ENCODE assay signal across 22 cellular contexts in genomic region chr17:61744804-61745203, GRCh38.
DNase-seq lines count a peak whose midpoint lies in the region; ATAC-seq and TF ChIP-seq lines count a peak whose summit lies in the region.
"Had no signal": no experiment of that assay in that cellular context is flagged by ENCODE, and none has a peak within 500 bp of the region (broad histone marks: within the 10 kb centered on the region; RNA-seq: fewer than 3 reads in every experiment).

No MANE protein-coding gene starts in this region.

- H3K27ac Mint-ChIP-seq in activated naive CD4-positive, alpha-beta T cell treated with anti-CD3 and anti-CD28 coated beads, Interleukin-2, amount 10 ng/mL, durations not matched to agents 7 days and 5 days, result peak overlapping the region; percentile 16
- no peak overlapping the region for H3K27ac Mint-ChIP-seq in activated naive CD4-positive, alpha-beta T cell treated with anti-CD3 and anti-CD28 coated beads, Interleukin-2, amount 50 U/mL, for 72 hours
- no peak overlapping the region for H3K27ac Mint-ChIP-seq in endothelial cell (ENCODE audit: unreplicated experiment)
- H3K27ac Mint-ChIP-seq: CD14-positive monocyte; CD4-positive, alpha-beta memory T cell; CD4-positive, CD25-positive, alpha-beta regulatory T cell; CD8-positive, alpha-beta memory T cell had no signal

- no peak overlapping the region for H3K4me3 Mint-ChIP-seq in activated naive CD4-positive, alpha-beta T cell treated with anti-CD3 and anti-CD28 coated beads, Interleukin-2, amount 10 ng/mL, durations not matched to agents 7 days and 5 days
- no peak overlapping the region for H3K4me3 Mint-ChIP-seq in endothelial cell (ENCODE audit: unreplicated experiment)
- H3K4me3 Mint-ChIP-seq: CD14-positive monocyte; CD4-positive, alpha-beta memory T cell; CD4-positive, CD25-positive, alpha-beta regulatory T cell; CD8-positive, alpha-beta memory T cell had no signal

- H3K4me1 Mint-ChIP-seq in activated naive CD4-positive, alpha-beta T cell treated with anti-CD3 and anti-CD28 coated beads, Interleukin-2, amount 10 ng/mL, durations not matched to agents 7 days and 5 days, result no peaks in the 10 kb centered on the region
- no peaks in the 10 kb centered on the region for H3K4me1 Mint-ChIP-seq in endothelial cell (ENCODE audit: unreplicated experiment)
- H3K4me1 Mint-ChIP-seq: CD14-positive monocyte; CD4-positive, alpha-beta memory T cell; CD8-positive, alpha-beta memory T cell had no signal

- H3K9me3 Mint-ChIP-seq in activated naive CD4-positive, alpha-beta T cell treated with anti-CD3 and anti-CD28 coated beads, Interleukin-2, amount 10 ng/mL, durations not matched to agents 7 days and 5 days, result no peaks in the 10 kb centered on the region
- H3K9me3 Mint-ChIP-seq in activated naive CD4-positive, alpha-beta T cell treated with anti-CD3 and anti-CD28 coated beads, Interleukin-2, amount 50 U/mL, for 72 hours, result peaks cover 13 to 14% of the 10 kb centered on the region in 2 donors
- no peaks in the 10 kb centered on the region for H3K9me3 Mint-ChIP-seq in endothelial cell (ENCODE audit: unreplicated experiment)

- H3K4me3 ChIP-seq in osteoblast (ENCODE audit: insufficient read depth, low read length), result no peak overlapping the region
- H3K4me3 ChIP-seq: BLaER1 had no signal

- no peaks in the 10 kb centered on the region for H3K36me3 ChIP-seq in osteoblast (ENCODE audit: insufficient read depth, low read length)
- H3K36me3 ChIP-seq: BE2C had no signal

- DNase-seq in activated naive CD4-positive, alpha-beta T cell treated with anti-CD3 and anti-CD28 coated beads, Interleukin-2, amount 10 ng/mL, durations not matched to agents 7 days and 5 days, result no peak
- DNase-seq in activated naive CD4-positive, alpha-beta T cell treated with anti-CD3 and anti-CD28 coated beads, Interleukin-2, amount 50 U/mL, for 72 hours (ENCODE audit: low spot score in 2 of 2), result no peak
- no peak for DNase-seq in osteoblast (ENCODE audit: insufficient read length, low spot score, missing footprints)
- no peak for DNase-seq in stimulated activated CD4-positive, alpha-beta T cell treated with anti-CD3 and anti-CD28 coated beads, Interleukin-4, amount 100 ng/mL, for 4 hours
- DNase-seq in endothelial cell (ENCODE audit: low spot score), result no peak
- DNase-seq: ACHN; BE2C; C1 segment of cervical spinal cord; CD4-positive, alpha-beta memory T cell; CD4-positive, CD25-positive, alpha-beta regulatory T cell; CD8-positive, alpha-beta memory T cell; COR-L47; DMS 273 treated with DMSO at 0.1 percent for 48 hours; DMS153; DMS53; DMS79; DND-41; EL; GDM1 had no signal

- H3K79me2 ChIP-seq in osteoblast (ENCODE audit: insufficient read depth, low read length), result no peaks in the 10 kb centered on the region

- peak overlapping the region; percentile 26 for H2AFZ ChIP-seq in osteoblast (ENCODE audit: low read length)

- no peak for ATAC-seq in activated naive CD4-positive, alpha-beta T cell treated with anti-CD3 and anti-CD28 coated beads, Interleukin-2, amount 50 U/mL, for 72 hours

- H3K9me3 ChIP-seq in osteoblast (ENCODE audit: low read depth, low read length), result no peaks in the 10 kb centered on the region
- H3K9me3 ChIP-seq: BE2C had no signal

- CTCF ChIA-PET in activated naive CD4-positive, alpha-beta T cell treated with anti-CD3 and anti-CD28 coated beads, Interleukin-2, amount 10 ng/mL, durations not matched to agents 7 days and 5 days (lab: Charles Lee), result interaction anchor here (1.3 kb wide), 1 partner anchor 15 kb away, joined by 3 read pairs; no protein-coding TSS in a partner anchor

- H4K20me1 ChIP-seq in osteoblast (ENCODE audit: insufficient read depth, low read length), result no peaks in the 10 kb centered on the region
- H4K20me1 ChIP-seq: BLaER1 had no signal

- H3K4me2 ChIP-seq in osteoblast (ENCODE audit: insufficient read depth, low read length), result no peak overlapping the region
- H3K4me2 ChIP-seq: BLaER1 had no signal

- no peaks in the 10 kb centered on the region for H3K27me3 Mint-ChIP-seq in activated naive CD4-positive, alpha-beta T cell treated with anti-CD3 and anti-CD28 coated beads, Interleukin-2, amount 10 ng/mL, durations not matched to agents 7 days and 5 days
- no peaks in the 10 kb centered on the region for H3K27me3 Mint-ChIP-seq in endothelial cell (ENCODE audit: unreplicated experiment)
- H3K27me3 Mint-ChIP-seq: CD4-positive, alpha-beta memory T cell; CD4-positive, CD25-positive, alpha-beta regulatory T cell; CD8-positive, alpha-beta memory T cell had no signal

- no peak for TF ChIP-seq CTCF in osteoblast (IDR thresholded peaks at IDR 0.05; ENCODE audit: extremely low read depth, low read depth, low read length)
- TF ChIP-seq CTCF in endothelial cell (IDR thresholded peaks at IDR 0.05; ENCODE audit: unreplicated experiment), result no peak

- H3K27me3 ChIP-seq in osteoblast (ENCODE audit: insufficient read depth, low read length), result no peaks in the 10 kb centered on the region
- H3K27me3 ChIP-seq: BE2C, BLaER1 had no signal

- no peaks in the 10 kb centered on the region for H3K4me1 ChIP-seq in osteoblast (ENCODE audit: insufficient read depth, low read length)
- H3K4me1 ChIP-seq: BE2C, BLaER1 had no signal

- H3K36me3 Mint-ChIP-seq in activated naive CD4-positive, alpha-beta T cell treated with anti-CD3 and anti-CD28 coated beads, Interleukin-2, amount 10 ng/mL, durations not matched to agents 7 days and 5 days, result peaks cover 53% of the 10 kb centered on the region
- H3K36me3 Mint-ChIP-seq in activated naive CD4-positive, alpha-beta T cell treated with anti-CD3 and anti-CD28 coated beads, Interleukin-2, amount 50 U/mL, for 72 hours, result peaks cover 28 to 44% of the 10 kb centered on the region in 2 donors
- peaks cover 11% of the 10 kb centered on the region for H3K36me3 Mint-ChIP-seq in endothelial cell (ENCODE audit: low read depth, unreplicated experiment)

- no peak overlapping the region for H3K27ac ChIP-seq in osteoblast (ENCODE audit: low read depth, low read length)
- H3K27ac ChIP-seq: 22Rv1, BLaER1 had no signal
